In genomic region chr14:91963465-91963864, GRCh38 we compare ENCODE assay signal across 17 cellular contexts. TPM values are rescaled to one million over a fixed set of nuclear protein-coding genes. Genes with fewer than 3 reads are reported as not detected.
DNase-seq lines count a peak whose midpoint lies in the region; ATAC-seq, FAIRE-seq and TF ChIP-seq lines count a peak whose summit lies in the region.
"Had no signal": no experiment of that assay in that cellular context is flagged by ENCODE, and none has a peak within 500 bp of the region (broad histone marks: within the 10 kb centered on the region; RNA-seq: fewer than 3 reads in every experiment).

No MANE protein-coding gene starts in this region.

- peak overlapping the region; percentile 34 for H3K4me2 ChIP-seq in skeletal muscle satellite cell (ENCODE audit: low read length)
- H3K4me2 ChIP-seq: PC-9 had no signal

- WGBS in right cardiac atrium = 60% methylated on average over 6 of the region's 6 CpGs

- H3K36me3 ChIP-seq in adipocyte (ENCODE audit: control insufficient read depth, insufficient read depth, low read length, severe bottlenecking) = peaks cover 8% of the 10 kb centered on the region
- H3K36me3 ChIP-seq in skeletal muscle satellite cell (ENCODE audit: insufficient read depth, low read length) = peaks cover 3% of the 10 kb centered on the region

- peak overlapping the region; percentile 0 for H3K4me3 ChIP-seq in adipocyte (ENCODE audit: low read length)
- H3K4me3 ChIP-seq in choroid plexus epithelial cell (ENCODE audit: low read depth, low read length) = no peak overlapping the region
- no peak overlapping the region for H3K4me3 ChIP-seq in foreskin fibroblast (ENCODE audit: low read depth in 1 of 2, low read length in 2 of 2)
- H3K4me3 ChIP-seq in skeletal muscle satellite cell (ENCODE audit: low read length) = no peak overlapping the region
- H3K4me3 ChIP-seq in right cardiac atrium (ENCODE audit: low read length) = no peak overlapping the region
- H3K4me3 ChIP-seq: PC-9 had no signal

- H3K9me3 ChIP-seq in adipocyte (ENCODE audit: control insufficient read depth, low read length) (no peaks in the 10 kb centered on the region), skeletal muscle satellite cell (replicated peaks; ENCODE audit: low read length) (no peaks in the 10 kb centered on the region), right cardiac atrium (ENCODE audit: control insufficient read depth, low read length) (no peaks in the 10 kb centered on the region)

- no peak overlapping the region for H3K27ac ChIP-seq in right cardiac atrium (ENCODE audit: low read length)
- H3K27ac ChIP-seq: PC-9 had no signal

- no peak for ATAC-seq in right cardiac atrium
- ATAC-seq: HepG2 had no signal

- TF ChIP-seq CTCF in choroid plexus epithelial cell (conservative IDR thresholded peaks at IDR 0.05; ENCODE audit: low read depth, low read length) (no peak), foreskin fibroblast (IDR thresholded peaks at IDR 0.05; ENCODE audit: low read depth, low read length) (no peak)

- H3K9ac ChIP-seq in adipocyte (ENCODE audit: low read length) (no peak overlapping the region), skeletal muscle satellite cell (ENCODE audit: low read depth, low read length) (peak overlapping the region; percentile 39)

- intact Hi-C loops in right cardiac atrium (cut with DNase I) = no loop called here

- no peak for FAIRE-seq in urothelium cell line (lab: Jason Lieb, UNC)
- FAIRE-seq: G401.6, GM12891, HepG2 had no signal

- no peaks in the 10 kb centered on the region for H3K27me3 ChIP-seq in adipocyte (replicated peaks; ENCODE audit: control insufficient read depth, insufficient read depth, low read length)
- H3K27me3 ChIP-seq in skeletal muscle satellite cell (ENCODE audit: control insufficient read depth, insufficient read depth, low read length) = no peaks in the 10 kb centered on the region
- no peaks in the 10 kb centered on the region for H3K27me3 ChIP-seq in right cardiac atrium (ENCODE audit: control insufficient read depth, insufficient read depth)

- DNase-seq in adipocyte (ENCODE audit: low read depth) (no peak), choroid plexus epithelial cell (ENCODE audit: low read depth) (peak; percentile 93), foreskin fibroblast (peak; percentile 77 to 83), NAMALWA (ENCODE audit: low spot score) (no peak), NCI-H2196 (lab: John Stamatoyannopoulos, UW; ENCODE audit: unreplicated experiment) (no peak), urothelium cell line (ENCODE audit: low spot score) (no peak), right cardiac atrium (no peak)
- DNase-seq: C1 segment of cervical spinal cord, H9, NCI-H187 treated with DMSO at 0.1 percent for 48 hours, NCI-H446 treated with DMSO at 0.1 percent for 48 hours, NCI-H774, PC-9 had no signal

- H3K4me1 ChIP-seq in adipocyte (ENCODE audit: control insufficient read depth, insufficient read depth, low read length) (peaks cover 13% of the 10 kb centered on the region), skeletal muscle satellite cell (ENCODE audit: control insufficient read depth, insufficient read depth, low read length) (peaks cover 17% of the 10 kb centered on the region), right cardiac atrium (ENCODE audit: control insufficient read depth, insufficient read depth, low read length) (peaks cover 3% of the 10 kb centered on the region)

RNA-seq across cellular contexts. Expression of gene FBLN5, which starts 16.0 kb away (rescaled TPM):
- total RNA-seq in skeletal muscle satellite cell (2012; rRNA removed) = 38.5 and 46.3 TPM in 2 replicates
- 100 to 1,000 TPM in 3 of 4 donors, 10 to 100 TPM in 1; 99.7 to 173 (median 152) TPM for total RNA-seq in right cardiac atrium
- 122 TPM for polyA plus RNA-seq in right cardiac atrium
- total RNA-seq: PC-9 had no signal

Comparison
In these comparisons a context has a peak if more than half of its experiments do, and no peak if none do; other contexts are left out.
1. DNase-seq: peak in choroid plexus epithelial cell (single experiment) and foreskin fibroblast (2 of 2); none in adipocyte (single experiment), NAMALWA (single experiment), NCI-H2196 (single experiment), urothelium cell line (single experiment) and right cardiac atrium (0 of 3).